In genomic region chr6:168032383-168032760, GRCh38 we compare ENCODE assay signal across 1 cellular context.
A peak's percentile ranks its signal among the peaks of the same experiment; 100 is the strongest.
TF ChIP-seq lines count a peak whose summit lies in the region.

No MANE protein-coding gene starts in this region.

TF ChIP-seq in endothelial cell of umbilical vein, 7 proteins besides CTCF, POLR2A, EP300 and RAD21:
- TF ChIP-seq FOS (IDR thresholded peaks at IDR 0.05; ENCODE audit: borderline replicate concordance, insufficient read depth, low read length) (peak; percentile 32), MYC (IDR thresholded peaks at IDR 0.05; ENCODE audit: low read depth, low read length) (no peak)
